In the genomic region with DNA sequence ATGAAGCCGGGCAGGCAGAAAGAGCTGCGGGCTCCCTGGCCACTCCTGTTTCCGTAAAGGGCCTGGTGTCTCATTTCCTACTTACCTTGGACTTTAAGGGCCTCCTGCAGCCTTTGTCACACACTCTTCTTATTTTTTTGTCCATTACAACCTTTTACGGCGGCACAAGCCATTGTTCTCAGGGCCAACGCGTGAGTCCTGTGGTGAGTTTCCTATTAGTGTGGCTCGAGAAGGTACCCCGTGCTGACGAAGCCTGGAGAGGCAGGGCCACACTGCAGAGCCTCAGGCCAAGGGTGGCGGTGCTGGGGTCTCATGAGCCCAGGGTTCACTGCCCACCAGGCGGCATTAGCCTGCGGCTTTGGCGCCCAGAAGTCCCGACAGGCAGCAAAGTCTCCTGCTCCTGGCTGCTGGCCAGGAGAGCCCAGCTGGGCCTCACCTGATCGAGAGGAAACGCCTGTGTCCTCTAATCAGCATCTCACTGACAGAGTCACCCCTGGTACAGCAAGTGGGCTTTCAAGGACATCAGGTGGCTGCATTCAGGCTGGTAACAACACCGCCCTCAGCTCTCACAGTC, we compare ENCODE assay signal across 13 cellular contexts.
A peak's percentile ranks its signal among the peaks of the same experiment; 100 is the strongest.
DNase-seq lines count a peak whose midpoint lies in the region; ATAC-seq and TF ChIP-seq lines count a peak whose summit lies in the region.
"Had no signal": no experiment of that assay in that cellular context is flagged by ENCODE, and none has a peak within 500 bp of the region (broad histone marks: within the 10 kb centered on the region; RNA-seq: fewer than 3 reads in every experiment).

No MANE protein-coding gene starts in this region.

- DNase-seq in BE2C (peak; percentile 72), NCI-H2227 treated with DMSO at 0.1 percent for 48 hours (lab: John Stamatoyannopoulos, UW) (peak; percentile 8), left colon (no peak)
- DNase-seq: activated T-cell treated with anti-CD3 and anti-CD28 coated beads, Interleukin-2, amount 50 U/mL, for 4 hours; amniotic stem cell; NCI-H1694 treated with DMSO at 0.1 percent for 48 hours; PC-3; stimulated activated CD4-positive, alpha-beta T cell treated with anti-CD3 and anti-CD28 coated beads, Interleukin-2, amount 100 ng/mL, for 24 hours had no signal

- no peaks in the 10 kb centered on the region for H3K27me3 ChIP-seq in BE2C

- no peaks in the 10 kb centered on the region for H3K36me3 Mint-ChIP-seq in IgD-negative memory B cell

- H3K9me3 Mint-ChIP-seq in IgD-negative memory B cell, result no peaks in the 10 kb centered on the region
- H3K9me3 Mint-ChIP-seq: activated T-cell treated with anti-CD3 and anti-CD28 coated beads, Interleukin-2, amount 50 U/mL, for 4 hours had no signal

- no peak overlapping the region for H3K4me3 ChIP-seq in BE2C (ENCODE audit: low read depth, low read length)

- peak overlapping the region; percentile 63 to 87 (median 83) for H3K27ac Mint-ChIP-seq in IgD-negative memory B cell

- intact Hi-C loops in left colon (cut with DNase I, micrococcal nuclease), result no loop called here

- TF ChIP-seq CTCF in BE2C (IDR thresholded peaks at IDR 0.05; ENCODE audit: low read depth, low read length), result 0 out of 2 replicates have a peak, but pooled peaks have one; percentile 23

- peak; percentile 35 for ATAC-seq in left colon
- ATAC-seq in HG03571 (IDR thresholded peaks at IDR 0.05; ENCODE audit: unreplicated experiment), result no peak
- no peak for ATAC-seq in GM21526 (IDR thresholded peaks at IDR 0.05; ENCODE audit: low FRiP score, unreplicated experiment)
- ATAC-seq in HG02798 (IDR thresholded peaks at IDR 0.05; ENCODE audit: poor library complexity, unreplicated experiment), result no peak
- no peak for ATAC-seq in GM18517 (IDR thresholded peaks at IDR 0.05; ENCODE audit: unreplicated experiment)
- ATAC-seq: activated T-cell treated with anti-CD3 and anti-CD28 coated beads, Interleukin-2, amount 50 U/mL, for 4 hours; PC-3 had no signal

- H3K4me1 Mint-ChIP-seq in IgD-negative memory B cell, result peaks cover 14 to 34% (median 28%) of the 10 kb centered on the region in 3 donors

- H3K4me3 Mint-ChIP-seq in IgD-negative memory B cell, result no peak overlapping the region
- H3K4me3 Mint-ChIP-seq: activated T-cell treated with anti-CD3 and anti-CD28 coated beads, Interleukin-2, amount 50 U/mL, for 4 hours had no signal

- H3K4me1 ChIP-seq in BE2C, result peaks cover 54% of the 10 kb centered on the region

- no peaks in the 10 kb centered on the region for H3K36me3 ChIP-seq in BE2C

- peaks cover 3% of the 10 kb centered on the region for H3K27me3 Mint-ChIP-seq in IgD-negative memory B cell

- no peaks in the 10 kb centered on the region for H3K9me3 ChIP-seq in BE2C

Comparison
In these comparisons a context has a peak if more than half of its experiments do, and no peak if none do; other contexts are left out.
1. DNase-seq: peak in BE2C (single experiment) and NCI-H2227 treated with DMSO at 0.1 percent for 48 hours (single experiment); none in left colon (0 of 2).